23 cellular contexts compared by ENCODE assay signal in genomic region chr5:114053377-114053776, GRCh38.
"Had no signal": no experiment of that assay in that cellular context is flagged by ENCODE, and none has a peak within 500 bp of the region (broad histone marks: within the 10 kb centered on the region; RNA-seq: fewer than 3 reads in every experiment).

No MANE protein-coding gene starts in this region.

- H3K4me1 Mint-ChIP-seq: naive thymus-derived CD4-positive, alpha-beta T cell; stimulated activated memory B cell treated with anti-CD40 and anti-IgM and Interleukin-4, amounts not matched to agents 10 μg/mL and 1 μg/mL and 100 μg/mL, for 72 hours had no signal

- H3K4me3 ChIP-seq: left lung, mucosa of descending colon, right atrium auricular region, skin epidermis, spleen, testis, tibial nerve, vagina had no signal

- H3K36me3 ChIP-seq: left lung, right atrium auricular region, spleen, tibial nerve, vagina had no signal

- DNase-seq: cerebellar nuclear complex; cortex of kidney; effector memory CD8-positive, alpha-beta T cell; erythroblast; head of caudate nucleus; kidney; left lung; mesenchymal stem cell; mucosa of descending colon; naive thymus-derived CD4-positive, alpha-beta T cell; spleen; stimulated activated CD4-positive, alpha-beta T cell treated with anti-CD3 and anti-CD28 coated beads, Interleukin-4, amount 100 ng/mL, for 4 hours; stimulated activated naive CD8-positive, alpha-beta T cell treated with anti-CD3 and anti-CD28 coated beads, Interleukin-15, Interleukin-2, amounts not matched to agents 100 U/mL and 50 U/mL, for 24 hours; substantia nigra; testis had no signal

- H2AFZ ChIP-seq: parathyroid adenoma had no signal

- H3K79me2 ChIP-seq: parathyroid adenoma had no signal

- ATAC-seq: effector memory CD8-positive, alpha-beta T cell; left lung; mucosa of descending colon; naive thymus-derived CD4-positive, alpha-beta T cell; stimulated activated memory B cell treated with anti-CD40 and anti-IgM and Interleukin-4, amounts not matched to agents 10 μg/mL and 1 μg/mL and 100 μg/mL, for 72 hours; stimulated activated naive CD8-positive, alpha-beta T cell treated with anti-CD3 and anti-CD28 coated beads, Interleukin-15, Interleukin-2, amounts not matched to agents 100 U/mL and 50 U/mL, for 24 hours had no signal

- H3K9ac ChIP-seq: parathyroid adenoma had no signal

- H3K4me1 ChIP-seq: parathyroid adenoma had no signal

- H3K9me3 ChIP-seq: left lung, mucosa of descending colon, right atrium auricular region, spleen, testis, tibial nerve, vagina had no signal

- H3K9me3 Mint-ChIP-seq: mesothelial cell of epicardium; stimulated activated memory B cell treated with anti-CD40 and anti-IgM and Interleukin-4, amounts not matched to agents 10 μg/mL and 1 μg/mL and 100 μg/mL, for 72 hours had no signal

- H3K27me3 ChIP-seq: right atrium auricular region, testis, vagina had no signal

- H3K36me3 Mint-ChIP-seq: mesothelial cell of epicardium; stimulated activated memory B cell treated with anti-CD40 and anti-IgM and Interleukin-4, amounts not matched to agents 10 μg/mL and 1 μg/mL and 100 μg/mL, for 72 hours had no signal

- H3K27ac Mint-ChIP-seq: effector memory CD8-positive, alpha-beta T cell; mesothelial cell of epicardium; naive thymus-derived CD4-positive, alpha-beta T cell; progenitor cell of endocrine pancreas; stimulated activated memory B cell treated with anti-CD40 and anti-IgM and Interleukin-4, amounts not matched to agents 10 μg/mL and 1 μg/mL and 100 μg/mL, for 72 hours had no signal

- H3K4me3 Mint-ChIP-seq: effector memory CD8-positive, alpha-beta T cell; stimulated activated memory B cell treated with anti-CD40 and anti-IgM and Interleukin-4, amounts not matched to agents 10 μg/mL and 1 μg/mL and 100 μg/mL, for 72 hours had no signal

- H3K27ac ChIP-seq: left lung, parathyroid adenoma, right atrium auricular region, skin epidermis, spleen, testis, tibial nerve, vagina had no signal
